Comparison of ENCODE assay signal across 17 cellular contexts in genomic region chr1:227757781-227758180, GRCh38. TPM values are rescaled to one million over a fixed set of nuclear protein-coding genes. Genes with fewer than 3 reads are reported as not detected.
"Had no signal": no experiment of that assay in that cellular context is flagged by ENCODE, and none has a peak within 500 bp of the region (broad histone marks: within the 10 kb centered on the region; RNA-seq: fewer than 3 reads in every experiment).

No MANE protein-coding gene starts in this region.

- H3K4me3 ChIP-seq: esophagus squamous epithelium, right lobe of liver, thyroid gland, vagina had no signal

- H3K9me3 ChIP-seq: esophagus squamous epithelium, right lobe of liver, thyroid gland, vagina had no signal

- ATAC-seq: natural killer cell, right lobe of liver had no signal

- H3K27ac ChIP-seq: esophagus squamous epithelium, right lobe of liver, thyroid gland had no signal

- H3K27me3 ChIP-seq: esophagus squamous epithelium, right lobe of liver, thyroid gland, vagina had no signal

- DNase-seq: activated CD4-positive, alpha-beta T cell treated with anti-CD3 and anti-CD28 coated beads, Interleukin-2, amount 50 U/mL, for 1 hour; activated CD4-positive, CD25-positive, alpha-beta regulatory T cell; activated effector memory CD4-positive, alpha-beta T cell treated with Interleukin-2 at 50 U/mL for 16 hours; activated T-cell treated with anti-CD3 and anti-CD28 coated beads, Interleukin-2, amount 50 U/mL, for 1 hour; esophagus squamous epithelium; foreskin fibroblast; natural killer cell; stimulated activated CD4-positive, alpha-beta T cell treated with anti-CD3 and anti-CD28 coated beads, Interleukin-4, amount 100 ng/mL, for 1 hour; stimulated activated CD8-positive, alpha-beta memory T cell treated with anti-CD3 and anti-CD28 coated beads, Interleukin-4, amount 100 ng/mL, for 48 hours; thyroid gland had no signal

RNA-seq across cellular contexts. Expression of gene PRSS38, which starts 57.7 kb away (rescaled TPM):
- total RNA-seq: chondrocyte, esophagus squamous epithelium, lower leg skin, mononuclear cell, natural killer cell, posterior vena cava, right lobe of liver, thyroid gland, vagina had no signal
- polyA plus RNA-seq: keratinocyte had no signal
